8 cellular contexts compared by ENCODE assay signal in the genomic region with DNA sequence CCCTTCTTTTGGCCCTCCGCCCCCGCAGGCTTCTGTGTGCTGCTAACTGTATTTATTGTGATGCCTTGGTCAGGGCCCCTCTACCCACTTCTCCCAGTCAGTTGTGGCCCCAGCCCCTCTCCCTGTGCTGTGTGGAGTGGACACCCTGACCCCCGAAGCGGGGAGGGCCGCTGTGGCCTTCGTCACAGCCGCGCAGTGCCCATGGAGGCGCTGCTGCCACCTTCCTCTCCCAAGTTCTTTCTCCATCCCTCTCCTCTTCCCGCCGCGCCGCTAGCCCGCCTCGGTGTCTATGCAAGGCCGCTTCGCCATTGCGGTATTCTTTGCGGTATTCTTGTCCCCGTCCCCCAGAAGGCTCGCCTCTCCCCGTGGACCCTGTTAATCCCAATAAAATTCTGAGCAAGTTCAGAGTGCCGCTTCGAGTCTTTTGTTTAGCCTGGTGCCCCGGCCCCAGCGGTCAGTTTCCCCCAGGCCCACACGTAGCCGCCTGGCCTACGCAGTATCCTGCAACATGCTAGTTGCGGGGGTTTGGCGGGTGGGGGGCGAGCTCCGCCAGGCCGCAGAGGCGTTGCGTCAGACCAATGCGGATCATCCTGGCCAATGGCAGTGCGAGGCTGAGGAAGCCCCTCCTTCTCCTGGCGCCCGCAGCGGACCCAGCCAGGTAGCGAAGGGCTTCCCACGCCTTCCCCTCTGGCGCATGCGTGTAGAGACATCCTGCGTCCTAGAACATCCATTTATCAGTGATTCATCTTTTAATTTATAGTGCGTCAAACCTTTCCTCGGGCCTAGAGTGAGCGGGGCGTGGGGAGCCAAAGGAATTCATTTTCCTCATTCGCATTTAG. TPM values are rescaled to one million over a fixed set of nuclear protein-coding genes. Genes with fewer than 3 reads are reported as not detected.
DNase-seq lines count a peak whose midpoint lies in the region; ATAC-seq, FAIRE-seq and TF ChIP-seq lines count a peak whose summit lies in the region.

No MANE protein-coding gene starts in this region.

- intact Hi-C loops in IMR-90 (cut with micrococcal nuclease) (no loop called here), activated B cell treated with CpG ODN at 0.5 μM for 24 hours (cut with micrococcal nuclease) (loop anchor here (5.0 to 10.0 kb wide), 2 partner anchors 596 to 1601 kb away; a partner anchor contains a TSS)

- H3K4me3 ChIP-seq in IMR-90 (ENCODE audit: insufficient read depth, low read depth, low read length) (peak overlapping the region; percentile 33; the same call in 1 of the 2 replicates), cardiac fibroblast (replicated peaks in 1 of 2; ENCODE audit: low read depth in 2 of 2, low read length in 2 of 2) (peak overlapping the region; percentile 26 to 32), skeletal muscle tissue (ENCODE audit: low read length in 3 of 3) (peak overlapping the region; percentile 51 to 78 (median 72)), MG63 (no peak overlapping the region)

- in situ Hi-C loops in IMR-90 (cut with MboI; ENCODE audit: low sequenced_read_pairs), result no loop called here

- peak overlapping the region; percentile 38; the same call in 1 of the 2 replicates for H3K56ac ChIP-seq in IMR-90 (ENCODE audit: extremely low read depth, insufficient read depth, low read length)

- H3K27me3 ChIP-seq in IMR-90 (ENCODE audit: control insufficient read depth, insufficient read depth, low read length) (no peaks in the 10 kb centered on the region), skeletal muscle tissue (ENCODE audit: control insufficient read depth in 3 of 3, insufficient read depth in 3 of 3, low read length in 3 of 3) (no peaks in the 10 kb centered on the region), MG63 (no peaks in the 10 kb centered on the region)

- H4K20me1 ChIP-seq in IMR-90 (ENCODE audit: insufficient read depth, low read length), result peaks cover 24% of the 10 kb centered on the region

- DNase-seq in GM12891 (ENCODE audit: insufficient read length, low spot score) (no peak), IMR-90 (peak; percentile 78), activated B cell treated with CpG ODN at 0.5 μM for 24 hours (peak; percentile 52), cardiac fibroblast (ENCODE audit: low read depth in 2 of 2) (peak; percentile 81 to 88), iris pigment epithelial cell (ENCODE audit: low read depth) (peak; percentile 87), MG63 (no peak)

- no peak overlapping the region for H4K91ac ChIP-seq in IMR-90 (ENCODE audit: insufficient read depth, low read depth, low read length)

- H2BK120ac ChIP-seq in IMR-90 (ENCODE audit: low read depth, low read length), result no peak overlapping the region

- peaks cover 33% of the 10 kb centered on the region for H3K36me3 Mint-ChIP-seq in activated B cell treated with CpG ODN at 0.5 μM for 24 hours (ENCODE audit: low read depth)

- peaks cover 5% of the 10 kb centered on the region for H3K9me1 ChIP-seq in IMR-90 (ENCODE audit: insufficient read depth, low read length)

- H2BK20ac ChIP-seq in IMR-90 (ENCODE audit: low read depth, low read length), result no peak overlapping the region

- H2BK5ac ChIP-seq in IMR-90 (ENCODE audit: low read depth, low read length, poor library complexity, severe bottlenecking), result peak overlapping the region; percentile 1

- peak overlapping the region; percentile 89 for H3K4me3 Mint-ChIP-seq in activated B cell treated with CpG ODN at 0.5 μM for 24 hours

- TF ChIP-seq CTCF in IMR-90 (conservative IDR thresholded peaks at IDR 0.05; ENCODE audit: low read depth, low read length), result no peak
- no peak for TF ChIP-seq CTCF in activated B cell treated with CpG ODN at 0.5 μM for 24 hours (IDR thresholded peaks at IDR 0.05)
- no peak for TF ChIP-seq CTCF in cardiac fibroblast (IDR thresholded peaks at IDR 0.05; ENCODE audit: low read depth, low read length)

- H4K8ac ChIP-seq in IMR-90 (ENCODE audit: low read depth in 2 of 2, low read length in 2 of 2), result peak overlapping the region in 1 of 2 experiments; percentile 36; a peak in 1 of 4 replicates

- no peak overlapping the region for H2BK15ac ChIP-seq in IMR-90 (ENCODE audit: low read depth, low read length)

- ATAC-seq in IMR-90 (ENCODE audit: low read depth), result peak; percentile 46
- ATAC-seq in activated B cell treated with CpG ODN at 0.5 μM for 24 hours (ENCODE audit: low read depth), result peak; percentile 74
- no peak for ATAC-seq in GM18519 (IDR thresholded peaks at IDR 0.05; ENCODE audit: low FRiP score, unreplicated experiment)

- H3K27ac Mint-ChIP-seq in activated B cell treated with CpG ODN at 0.5 μM for 24 hours, result peak overlapping the region; percentile 92

- H3K23ac ChIP-seq in IMR-90 (ENCODE audit: low read depth, low read length), result no peak overlapping the region

- H3K18ac ChIP-seq in IMR-90 (ENCODE audit: low read depth, low read length), result no peak overlapping the region

- peaks cover 8 to 28% of the 10 kb centered on the region in 2 experiments; a peak in 2 of 4 replicates for H3K79me1 ChIP-seq in IMR-90 (ENCODE audit: low read depth in 1 of 2, low read length in 2 of 2)

- 39% methylated on average over 27 of the region's 51 CpGs; no CpG with 5 or more reads in 1 of the 2 experiments for WGBS in IMR-90 (ENCODE audit: extremely low coverage in 2 of 2, insufficient read length in 1 of 2), 2 experiments

- H3K4ac ChIP-seq in IMR-90 (ENCODE audit: low read depth, low read length), result peak overlapping the region; percentile 3

- peak overlapping the region; percentile 66 for H3K4me2 ChIP-seq in IMR-90 (ENCODE audit: low read depth, low read length)

- BruUV-seq in IMR-90 (replicated peaks; lab: Mats Ljungman, UMichigan), result TSS peak; percentile 46

- H3K27ac ChIP-seq in IMR-90 (ENCODE audit: insufficient read depth, low read length) (no peak overlapping the region), skeletal muscle tissue (ENCODE audit: low read depth, low read length) (peak overlapping the region; percentile 46)

- TF ChIP-seq POLR2A in GM12891 (IDR thresholded peaks at IDR 0.05; ENCODE audit: low read depth, low read length) (no peak; the same call in none of the 2 replicates), IMR-90 (IDR thresholded peaks at IDR 0.05; ENCODE audit: low read depth, low read length) (peak; percentile 29; the same call in 1 of the 2 replicates)

- no peak for TF ChIP-seq RAD21 in IMR-90 (IDR thresholded peaks at IDR 0.05; ENCODE audit: low read length)

- peak overlapping the region; percentile 58; the same call in 1 of the 2 replicates for H3K9ac ChIP-seq in IMR-90 (ENCODE audit: low read depth, low read length)
- H3K9ac ChIP-seq in skeletal muscle tissue (ENCODE audit: low read depth in 1 of 3, low read length in 3 of 3), result peak overlapping the region; percentile 51 to 76 (median 61)

- CTCF ChIA-PET in IMR-90 (lab: Yijun Ruan, JAX), result no interaction called here
- CTCF ChIA-PET in activated B cell treated with CpG ODN at 0.5 μM for 24 hours (lab: Charles Lee), result interaction anchor here (1.4 kb wide), 1 partner anchor 16 kb away, joined by 17 read pairs; no protein-coding TSS in a partner anchor

- no peak overlapping the region for H4K5ac ChIP-seq in IMR-90 (ENCODE audit: low read depth, low read length)

- no peaks in the 10 kb centered on the region for H3K27me3 Mint-ChIP-seq in activated B cell treated with CpG ODN at 0.5 μM for 24 hours

- peaks cover 39% of the 10 kb centered on the region for H3K4me1 Mint-ChIP-seq in activated B cell treated with CpG ODN at 0.5 μM for 24 hours

- no peak overlapping the region for H3K14ac ChIP-seq in IMR-90 (replicated peaks; ENCODE audit: low read depth, low read length)

- peak overlapping the region; percentile 76 for H2AK9ac ChIP-seq in IMR-90 (replicated peaks; ENCODE audit: low read depth, low read length, poor library complexity)

- dilution Hi-C loops in IMR-90 (cut with HindIII; ENCODE audit: low sequenced_read_pairs, unreplicated experiment), result no loop called here

- peak; percentile 84 for FAIRE-seq in GM12891 (lab: Jason Lieb, UNC)

- POLR2A ChIA-PET in IMR-90 (lab: Charles Lee; ENCODE audit: unreplicated experiment) (no interaction called here), activated B cell treated with CpG ODN at 0.5 μM for 24 hours (lab: Charles Lee) (interaction anchor here (1.0 to 1.4 kb wide), 2 partner anchors 17 to 93 kb away, joined by 3 read pairs; no protein-coding TSS in a partner anchor)

- H3K9me3 Mint-ChIP-seq in activated B cell treated with CpG ODN at 0.5 μM for 24 hours, result no peaks in the 10 kb centered on the region

- no peak overlapping the region for H2AK5ac ChIP-seq in IMR-90 (ENCODE audit: low read depth, low read length)

- no peaks in the 10 kb centered on the region for H3K4me1 ChIP-seq in IMR-90 (ENCODE audit: control insufficient read depth, insufficient read depth, low read length)
- H3K4me1 ChIP-seq in skeletal muscle tissue (ENCODE audit: control insufficient read depth in 3 of 3, insufficient read depth in 3 of 3, low read length in 3 of 3), result peaks cover 9 to 15% (median 14%) of the 10 kb centered on the region in 3 donors

- H3K9me3 ChIP-seq in IMR-90 (ENCODE audit: control insufficient read depth, insufficient read depth, low read length), result no peaks in the 10 kb centered on the region
- no peaks in the 10 kb centered on the region for H3K9me3 ChIP-seq in skeletal muscle tissue (ENCODE audit: control insufficient read depth in 3 of 3, low read length in 3 of 3)
- no peaks in the 10 kb centered on the region for H3K9me3 ChIP-seq in MG63

- H3K36me3 ChIP-seq in IMR-90 (ENCODE audit: control insufficient read depth, insufficient read depth, low read length) (peaks cover 30% of the 10 kb centered on the region), skeletal muscle tissue (ENCODE audit: control insufficient read depth in 3 of 3, insufficient read depth in 3 of 3, low read length in 3 of 3) (peaks cover 5 to 13% (median 9%) of the 10 kb centered on the region in 3 donors), MG63 (peaks cover 7% of the 10 kb centered on the region)

- peak overlapping the region; percentile 82 for H2AFZ ChIP-seq in IMR-90 (replicated peaks; ENCODE audit: low read length, poor library complexity)

RNA-seq across cellular contexts. Expression of a gene that starts 5.6 kb away (rescaled TPM):
- 2.4 TPM for polyA plus RNA-seq in GM12891 (2012; ENCODE audit: low read depth, missing spikeins)
- 3.6 and 6.3 TPM in 2 replicates for total RNA-seq in IMR-90 (2012; rRNA removed)
- polyA plus RNA-seq in IMR-90 (2012; rRNA removed), result 1.3 and 1.6 TPM in 2 replicates
- polyA plus RNA-seq in IMR-90 (2012; cell fraction: cytosol; rRNA removed), result 0.19 and 0.51 TPM in 2 replicates
- polyA plus RNA-seq in IMR-90 (2012; cell fraction: nucleus; rRNA removed; ENCODE audit: low replicate concordance), result 2.3 and 8.6 TPM in 2 replicates
- total RNA-seq in activated B cell treated with CpG ODN at 0.5 μM for 24 hours, result 11.2 and 12.0 TPM in 2 replicates
- total RNA-seq in skeletal muscle tissue, result 12.0 TPM
- total RNA-seq in MG63 (2014; rRNA removed; shearing (Covaris generic); ENCODE audit: low replicate concordance), result 1.7 and 4.4 TPM in 2 replicates

RNA-seq across cellular contexts. Expression of a gene that starts 6.2 kb away (rescaled TPM):
- 38.1 TPM for polyA plus RNA-seq in GM12891 (2012; ENCODE audit: low read depth, missing spikeins)
- total RNA-seq in IMR-90 (2012; rRNA removed), result 19.2 and 20.6 TPM in 2 replicates
- 42.6 and 49.7 TPM in 2 replicates for polyA plus RNA-seq in IMR-90 (2012; rRNA removed)
- polyA plus RNA-seq in IMR-90 (2012; cell fraction: cytosol; rRNA removed), result 9.7 and 11.3 TPM in 2 replicates
- polyA plus RNA-seq in IMR-90 (2012; cell fraction: nucleus; rRNA removed; ENCODE audit: low replicate concordance), result 201 and 584 TPM in 2 replicates
- 48.2 and 49.7 TPM in 2 replicates for total RNA-seq in activated B cell treated with CpG ODN at 0.5 μM for 24 hours
- total RNA-seq in skeletal muscle tissue, result 7.3 TPM
- total RNA-seq in MG63 (2014; rRNA removed; shearing (Covaris generic); ENCODE audit: low replicate concordance), result 8.2 and 10.8 TPM in 2 replicates

RNA-seq across cellular contexts. Expression of a gene that starts 39.8 kb away (rescaled TPM):
- polyA plus RNA-seq in GM12891 (2012; ENCODE audit: low read depth, missing spikeins), result not detected
- 0.90 and 1.1 TPM in 2 replicates for total RNA-seq in IMR-90 (2012; rRNA removed)
- 5.2 and 6.1 TPM in 2 replicates for polyA plus RNA-seq in IMR-90 (2012; rRNA removed)
- 1.8 and 2.6 TPM in 2 replicates for polyA plus RNA-seq in IMR-90 (2012; cell fraction: cytosol; rRNA removed)
- 46.8 and 69.5 TPM in 2 replicates for polyA plus RNA-seq in IMR-90 (2012; cell fraction: nucleus; rRNA removed; ENCODE audit: low replicate concordance)
- total RNA-seq in activated B cell treated with CpG ODN at 0.5 μM for 24 hours, result 0.10 and 0.16 TPM in 2 replicates
- 2.1 TPM for total RNA-seq in skeletal muscle tissue
- total RNA-seq in MG63 (2014; rRNA removed; shearing (Covaris generic); ENCODE audit: low replicate concordance), result 0.63 TPM in 1 of 2 replicates, not detected in the other

Comparison
In these comparisons a context has a peak if more than half of its experiments do, and no peak if none do; other contexts are left out.
1. DNase-seq: peak in IMR-90 (single experiment), activated B cell treated with CpG ODN at 0.5 μM for 24 hours (single experiment), cardiac fibroblast (2 of 2) and iris pigment epithelial cell (single experiment); none in GM12891 (single experiment) and MG63 (single experiment).